Comparison of ENCODE assay signal across 11 cellular contexts in the genomic region with DNA sequence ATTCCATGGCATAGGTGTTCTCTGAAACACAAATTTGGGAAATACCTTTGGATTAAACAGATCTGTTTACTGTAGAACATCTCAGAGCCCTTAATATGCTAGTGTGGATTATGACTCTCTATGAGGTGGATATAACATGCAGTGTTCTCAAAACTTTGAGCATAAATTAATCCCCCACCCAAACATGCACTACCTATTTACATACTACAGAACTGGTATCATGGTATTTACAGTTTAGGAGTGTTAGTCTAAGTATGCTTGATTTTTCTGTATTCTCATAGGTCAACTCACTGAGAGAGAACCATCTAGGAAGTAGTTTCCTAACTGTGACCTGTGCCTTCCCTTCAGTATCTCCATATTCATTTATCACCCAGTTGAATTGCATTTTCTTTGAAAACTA. TPM values are rescaled to one million over a fixed set of nuclear protein-coding genes. Genes with fewer than 3 reads are reported as not detected.
DNase-seq lines count a peak whose midpoint lies in the region; ATAC-seq and TF ChIP-seq lines count a peak whose summit lies in the region.
"Had no signal": no experiment of that assay in that cellular context is flagged by ENCODE, and none has a peak within 500 bp of the region (broad histone marks: within the 10 kb centered on the region; RNA-seq: fewer than 3 reads in every experiment).

No MANE protein-coding gene starts in this region.

- H3K9me3 Mint-ChIP-seq in T-helper 1 cell treated with Interleukin-12 subunit alpha and Interleukin-12 subunit beta and Interleukin-4 antibody, amounts not matched to agents 30 μg/mL and 1 μg/mL, for 36 hours: no peaks in the 10 kb centered on the region
- no peaks in the 10 kb centered on the region for H3K9me3 Mint-ChIP-seq in activated naive CD8-positive, alpha-beta T cell treated with anti-CD3 and anti-CD28 coated beads, Interleukin-2, amount 50 U/mL, for 24 hours
- H3K9me3 Mint-ChIP-seq in nephron (no peaks in the 10 kb centered on the region), Caco-2 (ENCODE audit: unreplicated experiment) (no peaks in the 10 kb centered on the region)

- peak overlapping the region; percentile 95 for H3K27ac ChIP-seq in KMS-11
- H3K27ac ChIP-seq: ascending aorta, gastrocnemius medialis had no signal

- TF ChIP-seq CTCF in KMS-11 (conservative IDR thresholded peaks at IDR 0.05; ENCODE audit: low read depth, low read length) (no peak), nephron (IDR thresholded peaks at IDR 0.05; ENCODE audit: unreplicated experiment in 3 of 3) (no peak), Caco-2 (IDR thresholded peaks at IDR 0.05; ENCODE audit: insufficient read depth in 1 of 2, low read depth in 1 of 2, low read length in 1 of 2, severe bottlenecking in 1 of 2, unreplicated experiment in 1 of 2) (no peak)

- H3K36me3 ChIP-seq in KMS-11 (ENCODE audit: insufficient read depth) (no peaks in the 10 kb centered on the region), Caco-2 (ENCODE audit: control insufficient read depth, insufficient read depth, low read length) (no peaks in the 10 kb centered on the region)

- no peaks in the 10 kb centered on the region for H3K27me3 Mint-ChIP-seq in T-helper 1 cell treated with Interleukin-12 subunit alpha and Interleukin-12 subunit beta and Interleukin-4 antibody, amounts not matched to agents 30 μg/mL and 1 μg/mL, for 36 hours (ENCODE audit: low read depth)
- H3K27me3 Mint-ChIP-seq in activated naive CD8-positive, alpha-beta T cell treated with anti-CD3 and anti-CD28 coated beads, Interleukin-2, amount 50 U/mL, for 24 hours: no peaks in the 10 kb centered on the region
- H3K27me3 Mint-ChIP-seq in nephron (ENCODE audit: low read depth) (no peaks in the 10 kb centered on the region), Caco-2 (ENCODE audit: insufficient read depth, unreplicated experiment) (no peaks in the 10 kb centered on the region)

- peak; percentile 93 for ATAC-seq in activated naive CD8-positive, alpha-beta T cell treated with anti-CD3 and anti-CD28 coated beads, Interleukin-2, amount 50 U/mL, for 24 hours
- ATAC-seq: gastrocnemius medialis had no signal

- H3K36me3 Mint-ChIP-seq in T-helper 1 cell treated with Interleukin-12 subunit alpha and Interleukin-12 subunit beta and Interleukin-4 antibody, amounts not matched to agents 30 μg/mL and 1 μg/mL, for 36 hours (ENCODE audit: low read depth): peaks cover 19% of the 10 kb centered on the region
- peaks cover 19% of the 10 kb centered on the region for H3K36me3 Mint-ChIP-seq in activated naive CD8-positive, alpha-beta T cell treated with anti-CD3 and anti-CD28 coated beads, Interleukin-2, amount 50 U/mL, for 24 hours (ENCODE audit: low read depth)
- H3K36me3 Mint-ChIP-seq in nephron (ENCODE audit: low read depth) (peaks cover 38% of the 10 kb centered on the region), Caco-2 (ENCODE audit: insufficient read depth, unreplicated experiment) (peaks cover 16% of the 10 kb centered on the region)

- H3K4me3 ChIP-seq in KMS-11 (IDR thresholded peaks at IDR 0.05; ENCODE audit: insufficient read depth, low read depth, low read length): no peak overlapping the region
- H3K4me3 ChIP-seq in Caco-2 (ENCODE audit: low read depth, low read length): no peak overlapping the region
- H3K4me3 ChIP-seq: ascending aorta, gastrocnemius medialis had no signal

- H3K4me1 ChIP-seq in KMS-11 (ENCODE audit: low read depth, poor library complexity, severe bottlenecking) (peaks cover 74% of the 10 kb centered on the region), Caco-2 (no peaks in the 10 kb centered on the region)
- H3K4me1 ChIP-seq: ascending aorta, gastrocnemius medialis had no signal

- H2AFZ ChIP-seq in KMS-11 (ENCODE audit: low read depth): no peak overlapping the region

- peak overlapping the region; percentile 83 for H3K27ac Mint-ChIP-seq in T-helper 1 cell treated with Interleukin-12 subunit alpha and Interleukin-12 subunit beta and Interleukin-4 antibody, amounts not matched to agents 30 μg/mL and 1 μg/mL, for 36 hours
- H3K27ac Mint-ChIP-seq in activated naive CD8-positive, alpha-beta T cell treated with anti-CD3 and anti-CD28 coated beads, Interleukin-2, amount 50 U/mL, for 24 hours: peak overlapping the region; percentile 93
- H3K27ac Mint-ChIP-seq in nephron (peak overlapping the region; percentile 96 to 98 (median 97)), Caco-2 (ENCODE audit: unreplicated experiment) (no peak overlapping the region)

- peak overlapping the region; percentile 59; the same call in 1 of the 2 replicates for H3K9ac ChIP-seq in KMS-11

- H4K20me1 ChIP-seq in KMS-11 (ENCODE audit: insufficient read depth): no peaks in the 10 kb centered on the region

- intact Hi-C loops in Caco-2 (cut with micrococcal nuclease; ENCODE audit: unreplicated experiment): no loop called here

- H3K4me1 Mint-ChIP-seq in T-helper 1 cell treated with Interleukin-12 subunit alpha and Interleukin-12 subunit beta and Interleukin-4 antibody, amounts not matched to agents 30 μg/mL and 1 μg/mL, for 36 hours (ENCODE audit: low read depth): peaks cover 20% of the 10 kb centered on the region
- peaks cover 43% of the 10 kb centered on the region for H3K4me1 Mint-ChIP-seq in activated naive CD8-positive, alpha-beta T cell treated with anti-CD3 and anti-CD28 coated beads, Interleukin-2, amount 50 U/mL, for 24 hours
- H3K4me1 Mint-ChIP-seq in nephron (peaks cover 21% of the 10 kb centered on the region), Caco-2 (ENCODE audit: low read depth, unreplicated experiment) (no peaks in the 10 kb centered on the region)

- no TSS peak for BruUV-seq in Caco-2 (replicated peaks; lab: Mats Ljungman, UMichigan)

- DNase-seq in T-helper 1 cell (no peak), KG1 (lab: John Stamatoyannopoulos, UW) (no peak), Caco-2 (no peak), SKM-1 treated with dmso at 0.1 percent for 144 hours (lab: John Stamatoyannopoulos, UW; ENCODE audit: unreplicated experiment) (no peak)
- no peak for DNase-seq in activated naive CD8-positive, alpha-beta T cell treated with anti-CD3 and anti-CD28 coated beads, Interleukin-2, amount 50 U/mL, for 24 hours
- DNase-seq: gastrocnemius medialis, trophoblast cell had no signal

- H3K79me2 ChIP-seq in KMS-11 (ENCODE audit: insufficient read depth, low read depth): no peaks in the 10 kb centered on the region

- peak overlapping the region; percentile 27 for H3K4me3 Mint-ChIP-seq in T-helper 1 cell treated with Interleukin-12 subunit alpha and Interleukin-12 subunit beta and Interleukin-4 antibody, amounts not matched to agents 30 μg/mL and 1 μg/mL, for 36 hours
- peak overlapping the region; percentile 59 for H3K4me3 Mint-ChIP-seq in activated naive CD8-positive, alpha-beta T cell treated with anti-CD3 and anti-CD28 coated beads, Interleukin-2, amount 50 U/mL, for 24 hours
- H3K4me3 Mint-ChIP-seq in nephron (no peak overlapping the region), Caco-2 (ENCODE audit: unreplicated experiment) (no peak overlapping the region)

- POLR2A ChIA-PET in Caco-2 (lab: Charles Lee): no interaction called here

- H3K27me3 ChIP-seq in KMS-11 (ENCODE audit: insufficient read depth, low read depth) (no peaks in the 10 kb centered on the region), Caco-2 (replicated peaks; ENCODE audit: control insufficient read depth, insufficient read depth, low read length) (no peaks in the 10 kb centered on the region)
- H3K27me3 ChIP-seq: ascending aorta, gastrocnemius medialis had no signal

- no peaks in the 10 kb centered on the region for H3K9me3 ChIP-seq in Caco-2
- H3K9me3 ChIP-seq: ascending aorta, gastrocnemius medialis had no signal

- CTCF ChIA-PET in Caco-2 (lab: Charles Lee): no interaction called here

- H3K4me2 ChIP-seq in KMS-11: peak overlapping the region; percentile 85

RNA-seq across cellular contexts. Expression of gene ZNF609, which starts 30.9 kb away (rescaled TPM):
- 30.1 and 34.0 TPM in 2 replicates for total RNA-seq in Caco-2 (2022)

RNA-seq across cellular contexts. Expression of gene TRIP4, which starts 41.8 kb away (rescaled TPM):
- 24.1 and 26.2 TPM in 2 replicates for total RNA-seq in Caco-2 (2022)

RNA-seq across cellular contexts. Expression of gene PCLAF, which starts 48.2 kb away (rescaled TPM):
- 93.7 and 96.9 TPM in 2 replicates for total RNA-seq in Caco-2 (2022)
- total RNA-seq: ascending aorta had no signal

Comparison
In these comparisons a context has a peak if more than half of its experiments do, and no peak if none do; other contexts are left out.
1. H3K4me3 Mint-ChIP-seq: peak in T-helper 1 cell treated with Interleukin-12 subunit alpha and Interleukin-12 subunit beta and Interleukin-4 antibody, amounts not matched to agents 30 μg/mL and 1 μg/mL, for 36 hours (single experiment) and activated naive CD8-positive, alpha-beta T cell treated with anti-CD3 and anti-CD28 coated beads, Interleukin-2, amount 50 U/mL, for 24 hours (single experiment); none in nephron (0 of 3) and Caco-2 (single experiment).